12 cellular contexts compared by ENCODE assay signal in the genomic region with DNA sequence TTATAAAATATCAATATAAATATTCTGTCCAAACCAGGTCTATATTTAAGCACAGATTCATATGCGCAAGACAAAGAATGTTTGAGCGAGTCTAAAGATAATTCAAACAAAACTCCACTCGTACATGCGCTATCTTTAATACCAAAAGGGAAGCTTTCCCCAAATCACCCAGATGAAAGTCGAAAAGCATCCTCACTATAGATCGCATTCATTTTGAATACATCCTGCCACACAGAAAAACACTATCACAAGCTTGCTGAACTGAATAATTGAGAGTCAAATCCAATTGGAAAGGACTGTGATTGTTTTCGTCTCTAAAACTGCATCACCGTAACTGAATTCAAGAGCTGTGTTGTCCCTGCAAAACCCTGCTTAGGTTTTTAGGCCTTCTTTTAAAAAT. TPM values are rescaled to one million over a fixed set of nuclear protein-coding genes. Genes with fewer than 3 reads are reported as not detected.
DNase-seq lines count a peak whose midpoint lies in the region; ATAC-seq and TF ChIP-seq lines count a peak whose summit lies in the region.
"Had no signal": no experiment of that assay in that cellular context is flagged by ENCODE, and none has a peak within 500 bp of the region (broad histone marks: within the 10 kb centered on the region; RNA-seq: fewer than 3 reads in every experiment).

No MANE protein-coding gene starts in this region.

- H2AK5ac ChIP-seq in neuronal stem cell (ENCODE audit: low read depth, low read length), result no peak overlapping the region
- no peak overlapping the region for H2AK5ac ChIP-seq in mesenchymal stem cell (ENCODE audit: low read length, severe bottlenecking)

- peak overlapping the region; percentile 87 for H3K4me3 Mint-ChIP-seq in activated T-helper 17 cell treated with anti-CD3 and anti-CD28 coated beads, Interleukin-2, amount 50 U/mL, for 72 hours
- H3K4me3 Mint-ChIP-seq: nephron had no signal

- TF ChIP-seq CTCF in DOHH2 (IDR thresholded peaks at IDR 0.05; ENCODE audit: low read depth, low read length, poor library complexity, severe bottlenecking) (no peak), body of pancreas (IDR thresholded peaks at IDR 0.05) (no peak)

- H3K36me3 ChIP-seq in DOHH2 (ENCODE audit: control insufficient read depth, low read length) (peaks cover 40% of the 10 kb centered on the region), neuronal stem cell (replicated peaks in 1 of 2; ENCODE audit: control insufficient read depth in 2 of 2, insufficient read depth in 2 of 2, low read length in 2 of 2) (no peaks in the 10 kb centered on the region), body of pancreas (replicated peaks in 1 of 2; ENCODE audit: insufficient read depth in 1 of 2, low read depth in 2 of 2) (no peaks in the 10 kb centered on the region), mesenchymal stem cell (ENCODE audit: control insufficient read depth in 1 of 2, insufficient read depth in 2 of 2, low read depth in 1 of 2, low read length in 2 of 2) (no peaks in the 10 kb centered on the region)

- H2BK120ac ChIP-seq in neuronal stem cell (ENCODE audit: low read depth, low read length) (no peak overlapping the region), mesenchymal stem cell (ENCODE audit: low read depth, low read length) (no peak overlapping the region)

- H3K4me2 ChIP-seq in DOHH2 (ENCODE audit: low read length) (peak overlapping the region; percentile 86), neuronal stem cell (ENCODE audit: insufficient read depth, low read length, poor library complexity, severe bottlenecking) (no peak overlapping the region), mesenchymal stem cell (ENCODE audit: low read length, poor library complexity, severe bottlenecking) (no peak overlapping the region)

- peaks cover 54% of the 10 kb centered on the region for H3K79me2 ChIP-seq in DOHH2 (ENCODE audit: control insufficient read depth, low read length)

- H2AFZ ChIP-seq in neuronal stem cell (ENCODE audit: low read length) (peak overlapping the region; percentile 38), mesenchymal stem cell (ENCODE audit: low read depth, low read length) (no peak overlapping the region)

- H3K9ac ChIP-seq in neuronal stem cell (ENCODE audit: low read depth, low read length, poor library complexity), result no peak overlapping the region
- H3K9ac ChIP-seq in mesenchymal stem cell (ENCODE audit: low read length), result no peak overlapping the region

- H4K91ac ChIP-seq in neuronal stem cell (ENCODE audit: low read depth, low read length, poor library complexity) (no peak overlapping the region), mesenchymal stem cell (ENCODE audit: low read length) (no peak overlapping the region)

- H3K79me1 ChIP-seq in neuronal stem cell (ENCODE audit: low read depth, low read length), result no peaks in the 10 kb centered on the region
- no peaks in the 10 kb centered on the region for H3K79me1 ChIP-seq in mesenchymal stem cell (replicated peaks; ENCODE audit: low read length, poor library complexity, severe bottlenecking)

- no peak overlapping the region for H3K14ac ChIP-seq in neuronal stem cell (ENCODE audit: low read length)
- no peak overlapping the region for H3K14ac ChIP-seq in mesenchymal stem cell (ENCODE audit: low read length in 2 of 2)

- no peak overlapping the region for H2BK12ac ChIP-seq in neuronal stem cell (ENCODE audit: low read length)
- no peak overlapping the region for H2BK12ac ChIP-seq in mesenchymal stem cell (ENCODE audit: low read length in 2 of 2)

- no peaks in the 10 kb centered on the region for H3K36me3 Mint-ChIP-seq in activated T-helper 17 cell treated with anti-CD3 and anti-CD28 coated beads, Interleukin-2, amount 50 U/mL, for 72 hours (ENCODE audit: low read depth)

- peak overlapping the region; percentile 92 for H3K27ac Mint-ChIP-seq in activated T-helper 17 cell treated with anti-CD3 and anti-CD28 coated beads, Interleukin-2, amount 50 U/mL, for 72 hours
- H3K27ac Mint-ChIP-seq: nephron had no signal

- H2BK5ac ChIP-seq in neuronal stem cell (ENCODE audit: low read length), result no peak overlapping the region
- no peak overlapping the region for H2BK5ac ChIP-seq in mesenchymal stem cell (ENCODE audit: low read depth, low read length, poor library complexity, severe bottlenecking)

- H3K4me1 Mint-ChIP-seq in activated T-helper 17 cell treated with anti-CD3 and anti-CD28 coated beads, Interleukin-2, amount 50 U/mL, for 72 hours, result peaks cover 6% of the 10 kb centered on the region
- H3K4me1 Mint-ChIP-seq: nephron had no signal

- H2BK15ac ChIP-seq in neuronal stem cell (ENCODE audit: low read length) (no peak overlapping the region), mesenchymal stem cell (ENCODE audit: low read depth, poor library complexity, severe bottlenecking) (no peak overlapping the region)

- H3K27me3 ChIP-seq in DOHH2 (ENCODE audit: control insufficient read depth, low read length), result no peaks in the 10 kb centered on the region
- no peaks in the 10 kb centered on the region for H3K27me3 ChIP-seq in neuronal stem cell (ENCODE audit: control insufficient read depth in 3 of 3, insufficient read depth in 3 of 3, low read depth in 1 of 3, low read length in 3 of 3)
- H3K27me3 ChIP-seq in body of pancreas, result no peaks in the 10 kb centered on the region
- peaks cover 0 to 2% of the 10 kb centered on the region in 2 experiments for H3K27me3 ChIP-seq in mesenchymal stem cell (ENCODE audit: control insufficient read depth in 1 of 2, insufficient read depth in 1 of 2, low read length in 2 of 2)

- ATAC-seq in HG03354 (IDR thresholded peaks at IDR 0.05; ENCODE audit: poor library complexity, severe bottlenecking, unreplicated experiment) (peak; percentile 0), GM21447 (IDR thresholded peaks at IDR 0.05; ENCODE audit: unreplicated experiment) (no peak), body of pancreas (no peak), HG02678 (IDR thresholded peaks at IDR 0.05; ENCODE audit: unreplicated experiment) (no peak)
- ATAC-seq in activated T-helper 17 cell treated with anti-CD3 and anti-CD28 coated beads, Interleukin-2, amount 50 U/mL, for 72 hours (replicated peaks), result no peak

- H3K27ac ChIP-seq in DOHH2 (ENCODE audit: low read depth, low read length), result peak overlapping the region; percentile 98
- no peak overlapping the region for H3K27ac ChIP-seq in neuronal stem cell (replicated peaks; ENCODE audit: low read length)
- peak overlapping the region in 1 of 4 donors; percentile 44 for H3K27ac ChIP-seq in body of pancreas
- H3K27ac ChIP-seq in mesenchymal stem cell (ENCODE audit: low read length, poor library complexity, severe bottlenecking), result no peak overlapping the region

- H4K8ac ChIP-seq in neuronal stem cell (ENCODE audit: low read depth, low read length) (no peak overlapping the region), mesenchymal stem cell (ENCODE audit: low read length) (no peak overlapping the region)

- peaks cover 51% of the 10 kb centered on the region for H3K4me1 ChIP-seq in DOHH2 (ENCODE audit: control insufficient read depth, low read length)
- no peaks in the 10 kb centered on the region for H3K4me1 ChIP-seq in neuronal stem cell (ENCODE audit: control insufficient read depth in 2 of 2, insufficient read depth in 1 of 2, low read depth in 1 of 2, low read length in 2 of 2)
- H3K4me1 ChIP-seq in body of pancreas, result no peaks in the 10 kb centered on the region
- H3K4me1 ChIP-seq in mesenchymal stem cell (ENCODE audit: control insufficient read depth, insufficient read depth, low read depth, low read length), result no peaks in the 10 kb centered on the region

- DNase-seq in neuronal stem cell (ENCODE audit: low spot score) (no peak), body of pancreas (no peak), mesenchymal stem cell (no peak)
- DNase-seq: activated CD4-positive, alpha-beta T cell treated with anti-CD3 and anti-CD28 coated beads for 1 hour had no signal

- H3K27me3 Mint-ChIP-seq in activated T-helper 17 cell treated with anti-CD3 and anti-CD28 coated beads, Interleukin-2, amount 50 U/mL, for 72 hours, result no peaks in the 10 kb centered on the region

- H3K9me3 Mint-ChIP-seq in activated T-helper 17 cell treated with anti-CD3 and anti-CD28 coated beads, Interleukin-2, amount 50 U/mL, for 72 hours, result no peaks in the 10 kb centered on the region
- H3K9me3 Mint-ChIP-seq: nephron had no signal

- H3F3A ChIP-seq in DOHH2 (ENCODE audit: control insufficient read depth, insufficient read depth), result peaks cover 9% of the 10 kb centered on the region

- no CpG with 5 or more reads among the region's 8 CpGs for WGBS in neuronal stem cell (ENCODE audit: extremely low coverage in 2 of 2, insufficient read length in 2 of 2, insufficient replicate concordance in 1 of 2), 2 donors
- 72 to 82% methylated on average over 8 of the region's 8 CpGs for WGBS in body of pancreas, 2 donors
- WGBS in mesenchymal stem cell, result 94% methylated on average over 6 of the region's 8 CpGs

- no peak for TF ChIP-seq POLR2A in body of pancreas (IDR thresholded peaks at IDR 0.05)

- no peaks in the 10 kb centered on the region for H4K20me1 ChIP-seq in DOHH2 (ENCODE audit: control insufficient read depth, insufficient read depth, low read depth, low read length)

- H3K9me3 ChIP-seq in DOHH2 (ENCODE audit: control insufficient read depth, insufficient read depth, low read length), result no peaks in the 10 kb centered on the region
- H3K9me3 ChIP-seq in neuronal stem cell (replicated peaks in 1 of 2; ENCODE audit: control insufficient read depth in 2 of 2, insufficient read depth in 1 of 2, low read depth in 1 of 2, low read length in 2 of 2), result no peaks in the 10 kb centered on the region
- no peaks in the 10 kb centered on the region for H3K9me3 ChIP-seq in body of pancreas
- no peaks in the 10 kb centered on the region for H3K9me3 ChIP-seq in mesenchymal stem cell (ENCODE audit: control insufficient read depth, low read length)

- H3K9me2 ChIP-seq in DOHH2 (replicated peaks; ENCODE audit: control insufficient read depth, low read length), result no peaks in the 10 kb centered on the region

- intact Hi-C loops in body of pancreas (cut with DNase I), result no loop called here

- H3K4me3 ChIP-seq in DOHH2 (ENCODE audit: low read length) (peak overlapping the region; percentile 94), neuronal stem cell (ENCODE audit: low read length in 2 of 2) (no peak overlapping the region), body of pancreas (no peak overlapping the region), mesenchymal stem cell (ENCODE audit: insufficient read depth in 1 of 2, low read depth in 1 of 2, low read length in 2 of 2) (no peak overlapping the region)

- no peak overlapping the region for H3K4ac ChIP-seq in neuronal stem cell (ENCODE audit: low read length)
- no peak overlapping the region for H3K4ac ChIP-seq in mesenchymal stem cell (ENCODE audit: low read depth in 1 of 2, low read length in 2 of 2)

- H3K23ac ChIP-seq in neuronal stem cell (ENCODE audit: low read depth, low read length, poor library complexity) (no peak overlapping the region), mesenchymal stem cell (ENCODE audit: low read length in 2 of 2) (no peak overlapping the region)

- H3K18ac ChIP-seq in neuronal stem cell (ENCODE audit: low read length), result no peak overlapping the region
- no peak overlapping the region for H3K18ac ChIP-seq in mesenchymal stem cell (ENCODE audit: low read depth in 1 of 2, low read length in 2 of 2)

RNA-seq across cellular contexts. Expression of a gene that starts 0.7 kb away (rescaled TPM):
- total RNA-seq in activated T-helper 17 cell treated with anti-CD3 and anti-CD28 coated beads, Interleukin-2, amount 50 U/mL, for 72 hours, result 1 to 10 TPM; 1.9 to 4.6 TPM
- not detected for polyA plus RNA-seq in neuronal stem cell (2013, experiment 1 of 2)
- polyA plus RNA-seq in neuronal stem cell (2013, experiment 2 of 2), result not detected
- under 1 TPM in 1 of 2 donors, not detected in 1; 0.26 TPM for total RNA-seq in body of pancreas
- not detected for polyA plus RNA-seq in mesenchymal stem cell (2013, experiment 1 of 2)
- polyA plus RNA-seq in mesenchymal stem cell (2013, experiment 2 of 2), result not detected
- total RNA-seq: astrocyte, SK-MEL-5 had no signal
